In the genomic region with DNA sequence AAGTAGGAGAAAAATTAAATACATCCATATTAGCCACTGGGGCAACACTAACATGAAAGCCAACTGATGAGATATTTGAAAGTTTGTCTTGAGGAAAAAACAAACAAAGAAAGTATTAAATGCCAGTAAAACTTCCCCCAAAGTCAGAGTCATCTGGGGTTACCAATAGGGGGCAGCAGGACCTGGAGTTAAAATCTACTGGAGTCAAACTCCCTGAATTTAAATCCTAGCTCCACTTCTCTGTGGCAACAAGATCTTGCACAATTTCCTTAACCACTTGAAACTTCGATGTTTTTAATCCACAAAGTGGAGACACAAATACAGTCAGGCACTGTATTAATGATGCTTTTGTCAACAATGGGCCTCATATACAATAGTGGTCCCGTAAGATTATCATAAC, we compare ENCODE assay signal across 10 cellular contexts. TPM values are rescaled to one million over a fixed set of nuclear protein-coding genes. Genes with fewer than 3 reads are reported as not detected.
DNase-seq lines count a peak whose midpoint lies in the region; ATAC-seq and TF ChIP-seq lines count a peak whose summit lies in the region.
"Had no signal": no experiment of that assay in that cellular context is flagged by ENCODE, and none has a peak within 500 bp of the region (broad histone marks: within the 10 kb centered on the region; RNA-seq: fewer than 3 reads in every experiment).

No MANE protein-coding gene starts in this region.

- peaks cover 0 to 9% (median 0%) of the 10 kb centered on the region in 11 donors for H3K9me3 ChIP-seq in heart right ventricle
- H3K9me3 ChIP-seq: HAP-1 had no signal

- H3K9me3 Mint-ChIP-seq in nephron progenitor cell: peaks cover 22% of the 10 kb centered on the region
- H3K9me3 Mint-ChIP-seq in activated CD4-positive, alpha-beta memory T cell treated with anti-CD3 and anti-CD28 coated beads for 36 hours: no peaks in the 10 kb centered on the region

- no peak for DNase-seq in heart right ventricle
- DNase-seq in left cardiac atrium: no peak
- peak; percentile 8 for DNase-seq in RWPE1 (ENCODE audit: low spot score)
- DNase-seq in fibroblast of villous mesenchyme (ENCODE audit: low read depth): peak; percentile 71
- DNase-seq in nephron progenitor cell: no peak
- DNase-seq in activated CD4-positive, alpha-beta memory T cell treated with anti-CD3 and anti-CD28 coated beads for 36 hours: no peak
- no peak for DNase-seq in NCI-H2081 treated with DMSO at 0.1 percent for 48 hours (lab: John Stamatoyannopoulos, UW)
- DNase-seq in central memory CD4-positive, alpha-beta T cell: no peak

- H3K27ac ChIP-seq in heart right ventricle (no peak overlapping the region), RWPE1 (no peak overlapping the region)
- H3K27ac ChIP-seq: skin epidermis had no signal

- peaks cover 0 to 10% (median 0%) of the 10 kb centered on the region in 9 donors for H3K4me1 ChIP-seq in heart right ventricle
- H3K4me1 ChIP-seq: HAP-1 had no signal

- POLR2A ChIA-PET in RWPE1 (lab: Yijun Ruan, JAX; ENCODE audit: low non-redundant PET): no interaction called here
- POLR2A ChIA-PET in activated CD4-positive, alpha-beta memory T cell treated with anti-CD3 and anti-CD28 coated beads for 36 hours (lab: Charles Lee): no interaction called here

- H3K27me3 ChIP-seq in heart right ventricle: no peaks in the 10 kb centered on the region

- peaks cover 7% of the 10 kb centered on the region for H3K36me3 Mint-ChIP-seq in nephron progenitor cell (ENCODE audit: low read depth)
- H3K36me3 Mint-ChIP-seq in activated CD4-positive, alpha-beta memory T cell treated with anti-CD3 and anti-CD28 coated beads for 36 hours: no peaks in the 10 kb centered on the region

- H3K4me3 ChIP-seq in heart right ventricle (no peak overlapping the region), fibroblast of villous mesenchyme (ENCODE audit: low read depth, low read length) (no peak overlapping the region)
- H3K4me3 ChIP-seq: HAP-1, skin epidermis had no signal

- H3K36me3 ChIP-seq in heart right ventricle: no peaks in the 10 kb centered on the region
- H3K36me3 ChIP-seq: HAP-1 had no signal

- WGBS in heart right ventricle, 2 donors: 78 to 80% methylated on average over 2 of the region's 2 CpGs

- CTCF ChIA-PET in RWPE1 (lab: Yijun Ruan, JAX): interaction anchor here (0.6 to 0.7 kb wide), 2 partner anchors 21 to 1385 kb away, joined by 3 to 4 read pairs; no protein-coding TSS in a partner anchor
- CTCF ChIA-PET in activated CD4-positive, alpha-beta memory T cell treated with anti-CD3 and anti-CD28 coated beads for 36 hours (lab: Charles Lee): interaction anchor here (0.6 to 1.0 kb wide), 2 partner anchors 10 to 116 kb away, joined by 3 read pairs; no protein-coding TSS in a partner anchor

- TF ChIP-seq CTCF in heart right ventricle (IDR thresholded peaks at IDR 0.05): peak in 7 of 9 donors; percentile 8 to 50 (median 41)
- TF ChIP-seq CTCF in RWPE1 (conservative IDR thresholded peaks at IDR 0.05; ENCODE audit: low read depth): no peak
- peak; percentile 54 for TF ChIP-seq CTCF in fibroblast of villous mesenchyme (IDR thresholded peaks at IDR 0.05; ENCODE audit: insufficient read depth, low read depth, low read length)
- no peak for TF ChIP-seq CTCF in nephron progenitor cell (IDR thresholded peaks at IDR 0.05)

- H3K27ac Mint-ChIP-seq in nephron progenitor cell: no peak overlapping the region
- no peak overlapping the region for H3K27ac Mint-ChIP-seq in activated CD4-positive, alpha-beta memory T cell treated with anti-CD3 and anti-CD28 coated beads for 36 hours

- H3K4me3 Mint-ChIP-seq in nephron progenitor cell: no peak overlapping the region
- H3K4me3 Mint-ChIP-seq in activated CD4-positive, alpha-beta memory T cell treated with anti-CD3 and anti-CD28 coated beads for 36 hours: no peak overlapping the region

- no peak for ATAC-seq in heart right ventricle
- no peak for ATAC-seq in left cardiac atrium

- peaks cover 4% of the 10 kb centered on the region for H3K27me3 Mint-ChIP-seq in nephron progenitor cell (ENCODE audit: low read depth, poor library complexity)
- H3K27me3 Mint-ChIP-seq in activated CD4-positive, alpha-beta memory T cell treated with anti-CD3 and anti-CD28 coated beads for 36 hours: peaks cover 4% of the 10 kb centered on the region

- intact Hi-C loops in heart right ventricle (cut with DNase I): no loop called here
- intact Hi-C loops in left cardiac atrium (cut with DNase I): no loop called here
- intact Hi-C loops in activated CD4-positive, alpha-beta memory T cell treated with anti-CD3 and anti-CD28 coated beads for 36 hours (cut with micrococcal nuclease): no loop called here

- H3K4me1 Mint-ChIP-seq in nephron progenitor cell: no peaks in the 10 kb centered on the region
- H3K4me1 Mint-ChIP-seq in activated CD4-positive, alpha-beta memory T cell treated with anti-CD3 and anti-CD28 coated beads for 36 hours (ENCODE audit: low read depth): no peaks in the 10 kb centered on the region

RNA-seq across cellular contexts. Expression of a gene that starts 14.4 kb away (rescaled TPM):
- total RNA-seq in heart right ventricle: not detected
- under 1 TPM in 1 of 2 donors, not detected in 1; 0.04 TPM for polyA plus RNA-seq in heart right ventricle
- not detected for total RNA-seq in left cardiac atrium
- not detected in 2 replicates for total RNA-seq in fibroblast of villous mesenchyme
- total RNA-seq in activated CD4-positive, alpha-beta memory T cell treated with anti-CD3 and anti-CD28 coated beads for 36 hours: not detected

Comparison
In these comparisons a context has a peak if more than half of its experiments do, and no peak if none do; other contexts are left out.
1. DNase-seq: peak in RWPE1 (single experiment) and fibroblast of villous mesenchyme (single experiment); none in heart right ventricle (0 of 2), left cardiac atrium (single experiment), nephron progenitor cell (single experiment), activated CD4-positive, alpha-beta memory T cell treated with anti-CD3 and anti-CD28 coated beads for 36 hours (single experiment), NCI-H2081 treated with DMSO at 0.1 percent for 48 hours (single experiment) and central memory CD4-positive, alpha-beta T cell (single experiment).
2. CTCF ChIP-seq: peak in heart right ventricle (7 of 9) and fibroblast of villous mesenchyme (single experiment); none in RWPE1 (single experiment) and nephron progenitor cell (single experiment).